In genomic region chr7:66845382-66846095, GRCh38 we compare ENCODE assay signal across 8 cellular contexts.
A peak's percentile ranks its signal among the peaks of the same experiment; 100 is the strongest.
DNase-seq lines count a peak whose midpoint lies in the region; ATAC-seq, FAIRE-seq and TF ChIP-seq lines count a peak whose summit lies in the region.

No MANE protein-coding gene starts in this region.

- H3K4me3 ChIP-seq in kidney (ENCODE audit: low read length in 2 of 2): peak overlapping the region; percentile 73 to 89

- no peak for FAIRE-seq in kidney (lab: Jason Lieb, UNC)

- peaks cover 0 to 5% of the 10 kb centered on the region in 2 donors for H3K4me1 ChIP-seq in kidney (ENCODE audit: control insufficient read depth in 1 of 2, insufficient read depth in 1 of 2, low read depth in 1 of 2, low read length in 2 of 2)

- ATAC-seq in GM19463 (IDR thresholded peaks at IDR 0.05; ENCODE audit: unreplicated experiment) (no peak), HG02678 (IDR thresholded peaks at IDR 0.05; ENCODE audit: unreplicated experiment) (no peak)

- H3K4me3 Mint-ChIP-seq in activated naive CD8-positive, alpha-beta T cell treated with anti-CD3 and anti-CD28 coated beads for 36 hours: peak overlapping the region; percentile 96
- H3K4me3 Mint-ChIP-seq in stimulated activated naive CD8-positive, alpha-beta T cell treated with anti-CD3 and anti-CD28 coated beads, Interleukin-15, Interleukin-2, amounts not matched to agents 100 ng/mL and 50 ng/mL, for 24 hours: peak overlapping the region; percentile 96

- peaks cover 27% of the 10 kb centered on the region for H3K4me1 Mint-ChIP-seq in activated naive CD8-positive, alpha-beta T cell treated with anti-CD3 and anti-CD28 coated beads for 36 hours
- peaks cover 34% of the 10 kb centered on the region for H3K4me1 Mint-ChIP-seq in stimulated activated naive CD8-positive, alpha-beta T cell treated with anti-CD3 and anti-CD28 coated beads, Interleukin-15, Interleukin-2, amounts not matched to agents 100 ng/mL and 50 ng/mL, for 24 hours (ENCODE audit: low read depth)

- H3K9me3 ChIP-seq in kidney (ENCODE audit: control insufficient read depth in 1 of 2, low read length in 2 of 2): no peaks in the 10 kb centered on the region

- no peaks in the 10 kb centered on the region for H3K36me3 Mint-ChIP-seq in activated naive CD8-positive, alpha-beta T cell treated with anti-CD3 and anti-CD28 coated beads for 36 hours
- peaks cover 3% of the 10 kb centered on the region for H3K36me3 Mint-ChIP-seq in stimulated activated naive CD8-positive, alpha-beta T cell treated with anti-CD3 and anti-CD28 coated beads, Interleukin-15, Interleukin-2, amounts not matched to agents 100 ng/mL and 50 ng/mL, for 24 hours (ENCODE audit: low read depth)

- peaks cover 4% of the 10 kb centered on the region for H3K27me3 Mint-ChIP-seq in activated naive CD8-positive, alpha-beta T cell treated with anti-CD3 and anti-CD28 coated beads for 36 hours
- H3K27me3 Mint-ChIP-seq in stimulated activated naive CD8-positive, alpha-beta T cell treated with anti-CD3 and anti-CD28 coated beads, Interleukin-15, Interleukin-2, amounts not matched to agents 100 ng/mL and 50 ng/mL, for 24 hours: peaks cover 3% of the 10 kb centered on the region

- H3K27ac ChIP-seq in kidney (ENCODE audit: low read depth in 2 of 2, low read length in 2 of 2): peak overlapping the region; percentile 93 to 95

- peak; percentile 44 for DNase-seq in DMS 273 (lab: John Stamatoyannopoulos, UW; ENCODE audit: unreplicated experiment)
- DNase-seq in DMS 273 treated with DMSO at 0.1 percent for 48 hours (lab: John Stamatoyannopoulos, UW): no peak
- no peak for DNase-seq in activated naive CD8-positive, alpha-beta T cell treated with anti-CD3 and anti-CD28 coated beads for 36 hours
- DNase-seq in kidney: peak; percentile 80
- DNase-seq in SKM-1 (lab: John Stamatoyannopoulos, UW; ENCODE audit: unreplicated experiment): no peak

- peak overlapping the region; percentile 98 for H3K27ac Mint-ChIP-seq in activated naive CD8-positive, alpha-beta T cell treated with anti-CD3 and anti-CD28 coated beads for 36 hours
- H3K27ac Mint-ChIP-seq in stimulated activated naive CD8-positive, alpha-beta T cell treated with anti-CD3 and anti-CD28 coated beads, Interleukin-15, Interleukin-2, amounts not matched to agents 100 ng/mL and 50 ng/mL, for 24 hours: peak overlapping the region; percentile 98

- intact Hi-C loops in kidney (cut with DNase I): no loop called here

- no peaks in the 10 kb centered on the region for H3K36me3 ChIP-seq in kidney (ENCODE audit: control insufficient read depth in 1 of 2, insufficient read depth in 2 of 2, low read length in 2 of 2)

- TF ChIP-seq CTCF in kidney (IDR thresholded peaks at IDR 0.05; ENCODE audit: borderline replicate concordance, extremely low read depth, insufficient read depth): no peak

- H3K9ac ChIP-seq in kidney (ENCODE audit: low read length in 2 of 2): peak overlapping the region; percentile 94 to 95

- no peaks in the 10 kb centered on the region for H3K9me3 Mint-ChIP-seq in activated naive CD8-positive, alpha-beta T cell treated with anti-CD3 and anti-CD28 coated beads for 36 hours
- H3K9me3 Mint-ChIP-seq in stimulated activated naive CD8-positive, alpha-beta T cell treated with anti-CD3 and anti-CD28 coated beads, Interleukin-15, Interleukin-2, amounts not matched to agents 100 ng/mL and 50 ng/mL, for 24 hours: no peaks in the 10 kb centered on the region

Comparison
In these comparisons a context has a peak if more than half of its experiments do, and no peak if none do; other contexts are left out.
1. DNase-seq: peak in DMS 273 (single experiment) and kidney (single experiment); none in DMS 273 treated with DMSO at 0.1 percent for 48 hours (single experiment), activated naive CD8-positive, alpha-beta T cell treated with anti-CD3 and anti-CD28 coated beads for 36 hours (single experiment) and SKM-1 (single experiment).